16 cellular contexts compared by ENCODE assay signal in genomic region chr6:107565165-107565723, GRCh38.
A peak's percentile ranks its signal among the peaks of the same experiment; 100 is the strongest.
DNase-seq lines count a peak whose midpoint lies in the region; ATAC-seq and TF ChIP-seq lines count a peak whose summit lies in the region.
"Had no signal": no experiment of that assay in that cellular context is flagged by ENCODE, and none has a peak within 500 bp of the region (broad histone marks: within the 10 kb centered on the region; RNA-seq: fewer than 3 reads in every experiment).

No MANE protein-coding gene starts in this region.

- peak; percentile 31 for ATAC-seq in GM23338

- peaks cover 25% of the 10 kb centered on the region for H3K4me1 Mint-ChIP-seq in GM23338
- peaks cover 57% of the 10 kb centered on the region for H3K4me1 Mint-ChIP-seq in brain
- H3K4me1 Mint-ChIP-seq in osteocyte (ENCODE audit: unreplicated experiment) = peaks cover 31% of the 10 kb centered on the region
- no peaks in the 10 kb centered on the region for H3K4me1 Mint-ChIP-seq in activated T-helper 1 cell treated with anti-CD3 and anti-CD28 coated beads, Interleukin-12 subunit alpha, Interleukin-12 subunit beta, Interleukin-2, Interleukin-4 antibody, amounts not matched to agents 30 ng/mL and 10 ng/mL and 1 ng/mL, durations not matched to agents 14 hours and 24 hours and 36 hours (ENCODE audit: low read depth)
- no peaks in the 10 kb centered on the region for H3K4me1 Mint-ChIP-seq in progenitor cell of endocrine pancreas (ENCODE audit: low read depth)

- H3K27ac Mint-ChIP-seq in GM23338 (no peak overlapping the region), brain (peak overlapping the region in 3 of 5 experiments; percentile 63 to 93 (median 76)), osteocyte (ENCODE audit: unreplicated experiment) (peak overlapping the region; percentile 92), progenitor cell of endocrine pancreas (no peak overlapping the region)
- H3K27ac Mint-ChIP-seq in activated T-helper 1 cell treated with anti-CD3 and anti-CD28 coated beads, Interleukin-12 subunit alpha, Interleukin-12 subunit beta, Interleukin-2, Interleukin-4 antibody, amounts not matched to agents 30 ng/mL and 10 ng/mL and 1 ng/mL, durations not matched to agents 14 hours and 24 hours and 36 hours = no peak overlapping the region

- H3K27me3 Mint-ChIP-seq in GM23338 (ENCODE audit: insufficient read depth, low read depth, poor library complexity) (peaks cover 4% of the 10 kb centered on the region), brain (no peaks in the 10 kb centered on the region), osteocyte (ENCODE audit: unreplicated experiment) (peaks cover 2% of the 10 kb centered on the region), progenitor cell of endocrine pancreas (no peaks in the 10 kb centered on the region)
- H3K27me3 Mint-ChIP-seq in activated T-helper 1 cell treated with anti-CD3 and anti-CD28 coated beads, Interleukin-12 subunit alpha, Interleukin-12 subunit beta, Interleukin-2, Interleukin-4 antibody, amounts not matched to agents 30 ng/mL and 10 ng/mL and 1 ng/mL, durations not matched to agents 14 hours and 24 hours and 36 hours (ENCODE audit: insufficient read depth) = peaks cover 3% of the 10 kb centered on the region

- H3K4me2 ChIP-seq in GM23338 = no peak overlapping the region
- no peak overlapping the region for H3K4me2 ChIP-seq in Karpas-422 (ENCODE audit: low read depth, low read length, poor library complexity, severe bottlenecking)

- H3K4me3 Mint-ChIP-seq in GM23338 = no peak overlapping the region
- no peak overlapping the region for H3K4me3 Mint-ChIP-seq in brain
- no peak overlapping the region for H3K4me3 Mint-ChIP-seq in osteocyte (ENCODE audit: unreplicated experiment)
- H3K4me3 Mint-ChIP-seq in activated T-helper 1 cell treated with anti-CD3 and anti-CD28 coated beads, Interleukin-12 subunit alpha, Interleukin-12 subunit beta, Interleukin-2, Interleukin-4 antibody, amounts not matched to agents 30 ng/mL and 10 ng/mL and 1 ng/mL, durations not matched to agents 14 hours and 24 hours and 36 hours = no peak overlapping the region
- no peak overlapping the region for H3K4me3 Mint-ChIP-seq in progenitor cell of endocrine pancreas (ENCODE audit: low read depth)

- H3K36me3 ChIP-seq in GM23338 (ENCODE audit: insufficient read depth) (no peaks in the 10 kb centered on the region), Karpas-422 (ENCODE audit: insufficient read depth, low read length) (0 out of 2 replicates have a peak, but pooled peaks cover 3% of the 10 kb centered on the region)

- H4K20me1 ChIP-seq in GM23338 (replicated peaks; ENCODE audit: insufficient read depth) (no peaks in the 10 kb centered on the region), Karpas-422 (ENCODE audit: insufficient read depth, low read depth, low read length) (no peaks in the 10 kb centered on the region)

- H3K9me3 ChIP-seq in Karpas-422 (ENCODE audit: low read length) = no peaks in the 10 kb centered on the region

- no peak overlapping the region for H3K9ac ChIP-seq in Karpas-422 (ENCODE audit: low read length)

- no peaks in the 10 kb centered on the region for H3K79me2 ChIP-seq in GM23338 (replicated peaks; ENCODE audit: insufficient read depth)
- H3K79me2 ChIP-seq in Karpas-422 (ENCODE audit: low read length) = peaks cover 95% of the 10 kb centered on the region

- H2AFZ ChIP-seq in GM23338 = no peak overlapping the region
- no peak overlapping the region for H2AFZ ChIP-seq in Karpas-422 (ENCODE audit: low read length)

- H3K9me2 ChIP-seq in GM23338 (ENCODE audit: insufficient read depth) = 0 out of 2 replicates have a peak, but pooled peaks cover 3% of the 10 kb centered on the region
- H3K9me2 ChIP-seq in Karpas-422 (replicated peaks; ENCODE audit: insufficient read depth, low read length) = no peaks in the 10 kb centered on the region

- in situ Hi-C loops in G401 (cut with HindIII; ENCODE audit: low sequenced_read_pairs) = no loop called here

- H3K4me3 ChIP-seq in GM23338 = no peak overlapping the region
- no peak overlapping the region for H3K4me3 ChIP-seq in Karpas-422 (ENCODE audit: low read length)

- no peaks in the 10 kb centered on the region for H3K36me3 Mint-ChIP-seq in GM23338 (ENCODE audit: low read depth)
- H3K36me3 Mint-ChIP-seq in brain = peaks cover 36% of the 10 kb centered on the region
- peaks cover 2% of the 10 kb centered on the region for H3K36me3 Mint-ChIP-seq in osteocyte (ENCODE audit: unreplicated experiment)
- H3K36me3 Mint-ChIP-seq in activated T-helper 1 cell treated with anti-CD3 and anti-CD28 coated beads, Interleukin-12 subunit alpha, Interleukin-12 subunit beta, Interleukin-2, Interleukin-4 antibody, amounts not matched to agents 30 ng/mL and 10 ng/mL and 1 ng/mL, durations not matched to agents 14 hours and 24 hours and 36 hours (ENCODE audit: low read depth) = no peaks in the 10 kb centered on the region
- H3K36me3 Mint-ChIP-seq in progenitor cell of endocrine pancreas (ENCODE audit: insufficient read depth) = peaks cover 4% of the 10 kb centered on the region

- TF ChIP-seq CTCF in GM23338 (conservative IDR thresholded peaks at IDR 0.05; ENCODE audit: low read depth in 2 of 2) (peak in 1 of 2 experiments; percentile 9; a peak in 1 of 4 replicates), brain (conservative IDR thresholded peaks at IDR 0.05) (no peak), osteocyte (IDR thresholded peaks at IDR 0.05) (no peak), progenitor cell of endocrine pancreas (IDR thresholded peaks at IDR 0.05; ENCODE audit: unreplicated experiment) (no peak)

- H3K4me1 ChIP-seq in GM23338 (ENCODE audit: insufficient read depth) = peaks cover 15% of the 10 kb centered on the region
- peaks cover 7% of the 10 kb centered on the region for H3K4me1 ChIP-seq in Karpas-422 (ENCODE audit: low read length)

- intact Hi-C loops in activated T-helper 1 cell treated with anti-CD3 and anti-CD28 coated beads, Interleukin-12 subunit alpha, Interleukin-12 subunit beta, Interleukin-2, Interleukin-4 antibody, amounts not matched to agents 30 ng/mL and 10 ng/mL and 1 ng/mL, durations not matched to agents 14 hours and 24 hours and 36 hours (cut with micrococcal nuclease) = no loop called here

- H3K27me3 ChIP-seq in GM23338 (ENCODE audit: insufficient read depth) = no peaks in the 10 kb centered on the region
- H3K27me3 ChIP-seq in Karpas-422 (ENCODE audit: low read length) = no peaks in the 10 kb centered on the region

- H3K27ac ChIP-seq in GM23338 (ENCODE audit: low read depth) (no peak overlapping the region), Karpas-422 (ENCODE audit: low read length) (peak overlapping the region; percentile 10; the same call in 1 of the 2 replicates)
- H3K27ac ChIP-seq: C4-2B, RWPE1 had no signal

- H3K9me3 Mint-ChIP-seq in GM23338 (no peaks in the 10 kb centered on the region), brain (no peaks in the 10 kb centered on the region), osteocyte (ENCODE audit: unreplicated experiment) (no peaks in the 10 kb centered on the region), progenitor cell of endocrine pancreas (ENCODE audit: low read depth) (no peaks in the 10 kb centered on the region)
- H3K9me3 Mint-ChIP-seq in activated T-helper 1 cell treated with anti-CD3 and anti-CD28 coated beads, Interleukin-12 subunit alpha, Interleukin-12 subunit beta, Interleukin-2, Interleukin-4 antibody, amounts not matched to agents 30 ng/mL and 10 ng/mL and 1 ng/mL, durations not matched to agents 14 hours and 24 hours and 36 hours = no peaks in the 10 kb centered on the region

- H3F3A ChIP-seq in GM23338 (replicated peaks; ENCODE audit: low read depth) = no peaks in the 10 kb centered on the region

- DNase-seq in GM23338 (ENCODE audit: low spot score) = no peak
- no peak for DNase-seq in Karpas-422
- DNase-seq in osteocyte (ENCODE audit: extremely low spot score, unreplicated experiment) = no peak
- no peak for DNase-seq in G401 (ENCODE audit: low spot score)
- DNase-seq in activated T-helper 1 cell treated with anti-CD3 and anti-CD28 coated beads, Interleukin-12 subunit alpha, Interleukin-12 subunit beta, Interleukin-2, Interleukin-4 antibody, amounts not matched to agents 30 ng/mL and 10 ng/mL and 1 ng/mL, durations not matched to agents 14 hours and 24 hours and 36 hours (ENCODE audit: low spot score) = no peak
- no peak for DNase-seq in progenitor cell of endocrine pancreas (ENCODE audit: low spot score, unreplicated experiment)
- no peak for DNase-seq in activated T-cell treated with anti-CD3 and anti-CD28 coated beads, Interleukin-2, amount 50 U/mL, for 48 hours
- DNase-seq: DND-41; Kasumi-1; NCI-H1105 treated with DMSO at 0.1 percent for 48 hours; NCI-H187 treated with DMSO at 0.1 percent for 48 hours; NCI-H446 treated with DMSO at 0.1 percent for 48 hours; NK-92 treated with Interleukin-12 subunit alpha and Interleukin-12 subunit beta, amount 100 ng/mL, for 24 hours had no signal

TF ChIP-seq in GM23338, 12 proteins besides CTCF, POLR2A, EP300 and RAD21 (continues in another document):
- TF ChIP-seq EZH2phosphoT487 (IDR thresholded peaks at IDR 0.05; ENCODE audit: unreplicated experiment) = no peak

Comparison
In these comparisons a context has a peak if more than half of its experiments do, and no peak if none do; other contexts are left out.
1. H3K27ac Mint-ChIP-seq: peak in brain (3 of 5) and osteocyte (single experiment); none in GM23338 (single experiment), activated T-helper 1 cell treated with anti-CD3 and anti-CD28 coated beads, Interleukin-12 subunit alpha, Interleukin-12 subunit beta, Interleukin-2, Interleukin-4 antibody, amounts not matched to agents 30 ng/mL and 10 ng/mL and 1 ng/mL, durations not matched to agents 14 hours and 24 hours and 36 hours (single experiment) and progenitor cell of endocrine pancreas (single experiment).